ENCODE assay signal across 7 cellular contexts in genomic region chr11:9313648-9314290, GRCh38. TPM values are rescaled to one million over a fixed set of nuclear protein-coding genes. Genes with fewer than 3 reads are reported as not detected.
DNase-seq lines count a peak whose midpoint lies in the region; FAIRE-seq and TF ChIP-seq lines count a peak whose summit lies in the region.

No MANE protein-coding gene starts in this region.

- H3K27ac ChIP-seq in astrocyte (ENCODE audit: low read depth, low read length) = peak overlapping the region; percentile 72
- peak overlapping the region in 20 of 21 experiments; percentile 72 to 98 (median 92) for H3K27ac ChIP-seq in skin epidermis

- H3K4me3 ChIP-seq in GM12864 (ENCODE audit: low read depth, low read length) (peak overlapping the region; percentile 89), H7 (ENCODE audit: insufficient read depth, low read depth, low read length) (peak overlapping the region; percentile 95), astrocyte (ENCODE audit: insufficient read depth, low read depth, low read length) (peak overlapping the region; percentile 82), iPS-15b (ENCODE audit: low read depth, low read length) (peak overlapping the region; percentile 98), skin epidermis (peak overlapping the region; percentile 68 to 100 (median 97))

- H3K79me2 ChIP-seq in astrocyte (ENCODE audit: insufficient read depth, low read length) = peaks cover 52% of the 10 kb centered on the region

- 0 out of 2 replicates have a peak, but pooled peaks cover 2% of the 10 kb centered on the region for H3K36me3 ChIP-seq in H7 (replicated peaks; ENCODE audit: control insufficient read depth, insufficient read depth, low read length)
- H3K36me3 ChIP-seq in astrocyte (ENCODE audit: insufficient read depth, low read length) = no peaks in the 10 kb centered on the region
- H3K36me3 ChIP-seq in iPS-15b (ENCODE audit: control insufficient read depth, insufficient read depth, low read length) = no peaks in the 10 kb centered on the region

- peaks cover 7% of the 10 kb centered on the region for H3K4me1 ChIP-seq in astrocyte (ENCODE audit: insufficient read depth, low read length)
- peaks cover 15% of the 10 kb centered on the region for H3K4me1 ChIP-seq in iPS-15b (ENCODE audit: control insufficient read depth, insufficient read depth, low read length)

- peak overlapping the region; percentile 91 for H2AFZ ChIP-seq in astrocyte (ENCODE audit: low read depth, low read length)

- peaks cover 2% of the 10 kb centered on the region for H3K36me3 Mint-ChIP-seq in astrocyte (ENCODE audit: low read depth, unreplicated experiment)

- DNase-seq in GM12864 (ENCODE audit: low read depth) = no peak
- DNase-seq in H7 = peak; percentile 79
- DNase-seq in NCI-H146 treated with DMSO at 0.1 percent for 48 hours (lab: John Stamatoyannopoulos, UW; ENCODE audit: unreplicated experiment) = peak; percentile 21
- DNase-seq in astrocyte (ENCODE audit: low read depth) = peak; percentile 13
- DNase-seq in MV-4-11 (lab: John Stamatoyannopoulos, UW) = no peak

- no peak for FAIRE-seq in astrocyte (lab: Jason Lieb, UNC)

- H3K9ac ChIP-seq in astrocyte (ENCODE audit: low read length) = peak overlapping the region; percentile 86
- peak overlapping the region; percentile 87 for H3K9ac ChIP-seq in iPS-15b (ENCODE audit: low read depth, low read length)

- TF ChIP-seq CTCF in GM12864 (IDR thresholded peaks at IDR 0.05; ENCODE audit: low read depth, low read length, missing control alignments) (no peak), astrocyte (IDR thresholded peaks at IDR 0.05; ENCODE audit: insufficient read depth, low read depth, low read length) (no peak)

- peaks cover 32% of the 10 kb centered on the region for H4K20me1 ChIP-seq in astrocyte (ENCODE audit: insufficient read depth, low read length)

- H3K9me3 ChIP-seq in astrocyte (ENCODE audit: insufficient read depth, low read depth, low read length) (no peaks in the 10 kb centered on the region), iPS-15b (ENCODE audit: control insufficient read depth, insufficient read depth, low read length) (no peaks in the 10 kb centered on the region)

- H3K9me3 Mint-ChIP-seq in astrocyte (ENCODE audit: unreplicated experiment) = no peaks in the 10 kb centered on the region

- no peaks in the 10 kb centered on the region for H3K27me3 Mint-ChIP-seq in astrocyte (ENCODE audit: low read depth, unreplicated experiment)

- H3K27me3 ChIP-seq in H7 (ENCODE audit: control insufficient read depth, insufficient read depth, low read length) = no peaks in the 10 kb centered on the region
- H3K27me3 ChIP-seq in astrocyte (ENCODE audit: insufficient read depth, low read length) = no peaks in the 10 kb centered on the region
- H3K27me3 ChIP-seq in iPS-15b (ENCODE audit: control insufficient read depth, insufficient read depth, low read length) = no peaks in the 10 kb centered on the region

- peak overlapping the region; percentile 89 for H3K27ac Mint-ChIP-seq in astrocyte (ENCODE audit: unreplicated experiment)

- peak overlapping the region; percentile 86 for H3K4me2 ChIP-seq in astrocyte (ENCODE audit: low read length)

- peaks cover 5% of the 10 kb centered on the region for H3K4me1 Mint-ChIP-seq in astrocyte (ENCODE audit: low read depth, unreplicated experiment)

- peak overlapping the region; percentile 94 for H3K4me3 Mint-ChIP-seq in astrocyte (ENCODE audit: unreplicated experiment)

RNA-seq across cellular contexts. Expression of gene TMEM41B, which starts 0.6 kb away (rescaled TPM):
- 38.2 and 39.1 TPM in 2 replicates for total RNA-seq in H7 (2014; rRNA removed; shearing (Covaris generic))
- 43.6 and 43.8 TPM in 2 replicates for total RNA-seq in astrocyte

RNA-seq across cellular contexts. Expression of gene DENND5A, which starts 48.6 kb away (rescaled TPM):
- 110 and 112 TPM in 2 replicates for total RNA-seq in H7 (2014; rRNA removed; shearing (Covaris generic))
- 147 and 156 TPM in 2 replicates for total RNA-seq in astrocyte

Comparison
In these comparisons a context has a peak if more than half of its experiments do, and no peak if none do; other contexts are left out.
1. DNase-seq: peak in H7 (single experiment), NCI-H146 treated with DMSO at 0.1 percent for 48 hours (single experiment) and astrocyte (single experiment); none in GM12864 (single experiment) and MV-4-11 (single experiment).
2. Peak in every context shown above with its lines, with median percentiles within 50 percentile points of each other: H3K4me3 ChIP-seq.